28 cellular contexts compared by ENCODE assay signal in the genomic region with DNA sequence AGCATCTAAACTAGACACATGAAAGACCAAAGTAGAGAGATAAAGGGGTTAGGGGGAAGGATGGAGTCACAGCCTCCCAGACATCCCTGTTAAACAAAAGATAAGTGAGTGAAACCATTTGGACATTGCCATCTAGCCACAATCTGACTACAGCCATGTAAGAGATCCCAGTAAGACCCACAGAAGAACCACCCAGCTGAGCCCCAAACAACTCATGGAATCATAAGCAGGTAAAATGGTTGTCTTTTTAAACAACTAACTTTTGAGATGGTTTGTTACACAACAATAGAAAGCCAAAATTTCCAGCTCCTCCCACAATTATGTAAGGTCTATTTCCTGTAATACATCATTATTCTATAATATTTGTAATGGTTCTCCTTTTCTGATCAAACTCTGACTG.
"Had no signal": no experiment of that assay in that cellular context is flagged by ENCODE, and none has a peak within 500 bp of the region (broad histone marks: within the 10 kb centered on the region; RNA-seq: fewer than 3 reads in every experiment).

No MANE protein-coding gene starts in this region.

- H3K27me3 Mint-ChIP-seq: stimulated activated memory B cell treated with anti-CD40 and anti-IgM and Interleukin-4, amounts not matched to agents 10 μg/mL and 1 μg/mL and 100 μg/mL, for 72 hours; stimulated activated naive B cell treated with anti-CD40 and anti-IgM and Interleukin-4, amounts not matched to agents 10 μg/mL and 1 μg/mL and 100 μg/mL, for 72 hours; stimulated activated naive CD8-positive, alpha-beta T cell treated with anti-CD3 and anti-CD28 coated beads, Interleukin-15, amount 100 ng/mL, for 72 hours; stimulated activated naive CD8-positive, alpha-beta T cell treated with anti-CD3 and anti-CD28 coated beads, Interleukin-15, Interleukin-2, amounts not matched to agents 100 ng/mL and 50 ng/mL, for 24 hours; type B pancreatic cell had no signal

- H3K27ac Mint-ChIP-seq: stimulated activated effector memory CD8-positive, alpha-beta T cell treated with anti-CD3 and anti-CD28 coated beads, Interleukin-12 subunit alpha, Interleukin-12 subunit beta, amount 100 ng/mL, for 72 hours; stimulated activated memory B cell treated with anti-CD40 and anti-IgM and Interleukin-4, amounts not matched to agents 10 μg/mL and 1 μg/mL and 100 μg/mL, for 72 hours; stimulated activated naive B cell treated with anti-CD40 and anti-IgM and Interleukin-4, amounts not matched to agents 10 μg/mL and 1 μg/mL and 100 μg/mL, for 72 hours; stimulated activated naive CD8-positive, alpha-beta T cell treated with anti-CD3 and anti-CD28 coated beads, Interleukin-15, amount 100 ng/mL, for 72 hours; stimulated activated naive CD8-positive, alpha-beta T cell treated with anti-CD3 and anti-CD28 coated beads, Interleukin-15, Interleukin-2, amounts not matched to agents 100 ng/mL and 50 ng/mL, for 24 hours; type B pancreatic cell had no signal

- DNase-seq: stimulated activated CD4-positive, alpha-beta T cell treated with anti-CD3 and anti-CD28 coated beads, Interleukin-2, amount 100 ng/mL, for 48 hours; stimulated activated CD4-positive, alpha-beta T cell treated with anti-CD3 and anti-CD28 coated beads, Interleukin-4, amount 100 ng/mL, for 1 hour; stimulated activated CD4-positive, alpha-beta T cell treated with anti-CD3 and anti-CD28 coated beads, Interleukin-4, amount 100 ng/mL, for 24 hours; stimulated activated CD4-positive, alpha-beta T cell treated with anti-CD3 and anti-CD28 coated beads, Interleukin-4, amount 100 ng/mL, for 4 hours; stimulated activated CD8-positive, alpha-beta memory T cell treated with anti-CD3 and anti-CD28 coated beads, Interleukin-4, amount 100 ng/mL, for 48 hours; stimulated activated naive B cell treated with anti-CD40 and anti-IgM and Interleukin-4, amounts not matched to agents 10 μg/mL and 1 μg/mL and 100 μg/mL, for 72 hours; stimulated activated naive CD4-positive, alpha-beta T cell; stimulated activated naive CD4-positive, alpha-beta T cell treated with Interleukin-2 at 50 U/mL for 16 hours; stimulated activated naive CD8-positive, alpha-beta T cell treated with anti-CD3 and anti-CD28 coated beads, Interleukin-15, amount 100 ng/mL, for 72 hours; stimulated activated naive CD8-positive, alpha-beta T cell treated with anti-CD3 and anti-CD28 coated beads, Interleukin-15, Interleukin-2, amounts not matched to agents 100 U/mL and 50 U/mL, for 24 hours; stomach; substantia nigra; thyroid gland; tibial artery; transverse colon; trophoblast cell; upper lobe of left lung; upper lobe of right lung; uterus had no signal

- H3K27me3 ChIP-seq: stomach, suprapubic skin, thyroid gland, tibial artery, tibial nerve, transverse colon, upper lobe of left lung, upper lobe of right lung, uterus, vagina had no signal

- H3K27ac ChIP-seq: stomach, suprapubic skin, thoracic aorta, thyroid gland, tibial artery, tibial nerve, transverse colon, upper lobe of left lung, upper lobe of right lung, uterus, vagina had no signal

- H3K4me1 ChIP-seq: stomach, suprapubic skin, thyroid gland, tibial artery, tibial nerve, transverse colon, upper lobe of left lung, upper lobe of right lung, uterus, vagina had no signal

- FAIRE-seq: urothelium cell line had no signal

- H3K4me1 Mint-ChIP-seq: stimulated activated effector memory CD8-positive, alpha-beta T cell treated with anti-CD3 and anti-CD28 coated beads, Interleukin-12 subunit alpha, Interleukin-12 subunit beta, amount 100 ng/mL, for 72 hours; stimulated activated memory B cell treated with anti-CD40 and anti-IgM and Interleukin-4, amounts not matched to agents 10 μg/mL and 1 μg/mL and 100 μg/mL, for 72 hours; stimulated activated naive B cell treated with anti-CD40 and anti-IgM and Interleukin-4, amounts not matched to agents 10 μg/mL and 1 μg/mL and 100 μg/mL, for 72 hours; stimulated activated naive CD8-positive, alpha-beta T cell treated with anti-CD3 and anti-CD28 coated beads, Interleukin-15, amount 100 ng/mL, for 72 hours had no signal

- ATAC-seq: stimulated activated effector memory CD8-positive, alpha-beta T cell treated with anti-CD3 and anti-CD28 coated beads, Interleukin-12 subunit alpha, Interleukin-12 subunit beta, amount 100 ng/mL, for 72 hours; stimulated activated memory B cell treated with anti-CD40 and anti-IgM and Interleukin-4, amounts not matched to agents 10 μg/mL and 1 μg/mL and 100 μg/mL, for 72 hours; stimulated activated naive B cell treated with anti-CD40 and anti-IgM and Interleukin-4, amounts not matched to agents 10 μg/mL and 1 μg/mL and 100 μg/mL, for 72 hours; stimulated activated naive CD8-positive, alpha-beta T cell treated with anti-CD3 and anti-CD28 coated beads, Interleukin-15, amount 100 ng/mL, for 72 hours; stimulated activated naive CD8-positive, alpha-beta T cell treated with anti-CD3 and anti-CD28 coated beads, Interleukin-15, Interleukin-2, amounts not matched to agents 100 U/mL and 50 U/mL, for 24 hours; upper lobe of right lung had no signal

- H3K36me3 Mint-ChIP-seq: stimulated activated effector memory CD8-positive, alpha-beta T cell treated with anti-CD3 and anti-CD28 coated beads, Interleukin-12 subunit alpha, Interleukin-12 subunit beta, amount 100 ng/mL, for 72 hours; stimulated activated memory B cell treated with anti-CD40 and anti-IgM and Interleukin-4, amounts not matched to agents 10 μg/mL and 1 μg/mL and 100 μg/mL, for 72 hours; stimulated activated naive B cell treated with anti-CD40 and anti-IgM and Interleukin-4, amounts not matched to agents 10 μg/mL and 1 μg/mL and 100 μg/mL, for 72 hours; type B pancreatic cell had no signal

- H3K9me3 ChIP-seq: thoracic aorta, thyroid gland, upper lobe of right lung, vagina had no signal

- H3K4me3 ChIP-seq: stomach, suprapubic skin, thoracic aorta, thyroid gland, tibial artery, tibial nerve, transverse colon, upper lobe of left lung, upper lobe of right lung, uterus, vagina had no signal

- H3K4me3 Mint-ChIP-seq: stimulated activated effector memory CD8-positive, alpha-beta T cell treated with anti-CD3 and anti-CD28 coated beads, Interleukin-12 subunit alpha, Interleukin-12 subunit beta, amount 100 ng/mL, for 72 hours; stimulated activated memory B cell treated with anti-CD40 and anti-IgM and Interleukin-4, amounts not matched to agents 10 μg/mL and 1 μg/mL and 100 μg/mL, for 72 hours; stimulated activated naive B cell treated with anti-CD40 and anti-IgM and Interleukin-4, amounts not matched to agents 10 μg/mL and 1 μg/mL and 100 μg/mL, for 72 hours; stimulated activated naive CD8-positive, alpha-beta T cell treated with anti-CD3 and anti-CD28 coated beads, Interleukin-15, amount 100 ng/mL, for 72 hours; stimulated activated naive CD8-positive, alpha-beta T cell treated with anti-CD3 and anti-CD28 coated beads, Interleukin-15, Interleukin-2, amounts not matched to agents 100 ng/mL and 50 ng/mL, for 24 hours; type B pancreatic cell had no signal

- H3K36me3 ChIP-seq: stomach, suprapubic skin, thoracic aorta, thyroid gland, tibial artery, tibial nerve, transverse colon, upper lobe of left lung, upper lobe of right lung, uterus, vagina had no signal
